8 cellular contexts compared by ENCODE assay signal in the genomic region with DNA sequence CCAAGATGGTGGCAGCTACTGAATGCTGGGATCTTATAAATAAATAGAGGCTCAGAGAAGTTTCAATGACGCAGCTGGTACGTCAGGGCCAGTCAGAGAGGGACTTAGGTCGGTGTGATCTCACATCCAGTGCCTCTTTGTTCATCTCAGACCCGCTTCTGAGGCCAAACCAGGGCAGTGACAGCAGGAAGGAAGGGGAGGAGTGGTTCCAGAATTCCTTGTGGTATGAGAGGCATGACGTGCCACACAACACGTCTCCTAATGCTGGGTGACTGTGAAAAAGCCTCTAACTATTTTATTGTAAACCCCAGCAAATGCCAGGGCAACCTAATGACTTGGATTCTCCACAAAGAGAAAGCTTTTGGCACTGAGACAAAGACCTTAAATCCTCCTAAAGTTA.
A peak's percentile ranks its signal among the peaks of the same experiment; 100 is the strongest.
DNase-seq lines count a peak whose midpoint lies in the region; ATAC-seq and TF ChIP-seq lines count a peak whose summit lies in the region.

No MANE protein-coding gene starts in this region.

- no peaks in the 10 kb centered on the region for H3K36me3 ChIP-seq in BE2C

- H3K27me3 ChIP-seq in BE2C = no peaks in the 10 kb centered on the region

- no peak overlapping the region for H3K4me3 ChIP-seq in BE2C (ENCODE audit: low read depth, low read length)

- TF ChIP-seq CTCF in BE2C (IDR thresholded peaks at IDR 0.05; ENCODE audit: low read depth, low read length) = no peak

- peak; percentile 62 to 65 for DNase-seq in activated CD4-positive, alpha-beta T cell treated with anti-CD3 and anti-CD28 coated beads, Interleukin-2, amount 50 U/mL, for 48 hours
- DNase-seq in globus pallidus (ENCODE audit: low spot score) = peak; percentile 24
- DNase-seq in renal cortical epithelial cell (ENCODE audit: low read depth) = peak; percentile 87
- DNase-seq in SHP77 (lab: John Stamatoyannopoulos, UW) = no peak
- no peak for DNase-seq in BE2C

- ATAC-seq in GM21423 (IDR thresholded peaks at IDR 0.05; ENCODE audit: unreplicated experiment) = peak; percentile 10
- no peak for ATAC-seq in GM21717 (IDR thresholded peaks at IDR 0.05; ENCODE audit: unreplicated experiment)
- ATAC-seq in GM21576 (IDR thresholded peaks at IDR 0.05; ENCODE audit: unreplicated experiment) = no peak

- H3K9me3 ChIP-seq in BE2C = no peaks in the 10 kb centered on the region

- H3K4me1 ChIP-seq in BE2C = peaks cover 26% of the 10 kb centered on the region

Comparison
In these comparisons a context has a peak if more than half of its experiments do, and no peak if none do; other contexts are left out.
1. DNase-seq: peak in activated CD4-positive, alpha-beta T cell treated with anti-CD3 and anti-CD28 coated beads, Interleukin-2, amount 50 U/mL, for 48 hours (2 of 2), globus pallidus (single experiment) and renal cortical epithelial cell (single experiment); none in SHP77 (0 of 2) and BE2C (single experiment).